In genomic region chr11:2578006-2578933, GRCh38 we compare ENCODE assay signal across 16 cellular contexts.
DNase-seq lines count a peak whose midpoint lies in the region; ATAC-seq, FAIRE-seq and TF ChIP-seq lines count a peak whose summit lies in the region.
"Had no signal": no experiment of that assay in that cellular context is flagged by ENCODE, and none has a peak within 500 bp of the region (broad histone marks: within the 10 kb centered on the region; RNA-seq: fewer than 3 reads in every experiment).

No MANE protein-coding gene starts in this region.

- no peak for ATAC-seq in SK-N-SH treated with all-trans-retinoic acid at 6 μM for 48 hours
- no peak for ATAC-seq in K562
- ATAC-seq in left lobe of liver: no peak
- no peak for ATAC-seq in HG02981 (IDR thresholded peaks at IDR 0.05; ENCODE audit: unreplicated experiment)
- no peak for ATAC-seq in GM21619 (IDR thresholded peaks at IDR 0.05; ENCODE audit: unreplicated experiment)
- ATAC-seq: activated CD4-positive, CD25-positive, alpha-beta regulatory T cell treated with anti-CD3 and anti-CD28 coated beads, Interleukin-2, amount 50 U/mL, for 24 hours; CD8-positive, alpha-beta T cell had no signal

- H3K4me1 ChIP-seq in SK-N-SH (ENCODE audit: control insufficient read depth in 1 of 2, insufficient read depth in 2 of 2, low read depth in 1 of 2, low read length in 1 of 2): peaks cover 0 to 46% of the 10 kb centered on the region in 2 experiments; a peak in 1 of 4 replicates
- peaks cover 0 to 76% of the 10 kb centered on the region in 2 experiments; a peak in 2 of 5 replicates for H3K4me1 ChIP-seq in K562 (replicated peaks in 1 of 2; ENCODE audit: control insufficient read depth in 2 of 2, insufficient read depth in 2 of 2, low read length in 2 of 2)
- no peaks in the 10 kb centered on the region for H3K4me1 ChIP-seq in sigmoid colon

- FAIRE-seq in K562 (lab: Jason Lieb, UNC): no peak

- H2AFZ ChIP-seq in SK-N-SH (ENCODE audit: low read depth) (no peak overlapping the region), K562 (ENCODE audit: low read depth, low read length) (no peak overlapping the region)

- CTCF ChIA-PET in SK-N-SH (lab: Yijun Ruan, JAX) (interaction anchor here (1.4 to 2.7 kb wide), 5 partner anchors 45 to 314 kb away, joined by 3 to 9 read pairs (median 6); partner anchors contain the start of gene CDKN1C), K562 (lab: Yijun Ruan, JAX; ENCODE audit: low intra/inter-chr PET ratio) (no interaction called here)

- H3K79me2 ChIP-seq in SK-N-SH (ENCODE audit: insufficient read depth): no peaks in the 10 kb centered on the region
- no peaks in the 10 kb centered on the region for H3K79me2 ChIP-seq in K562 (ENCODE audit: control insufficient read depth, insufficient read depth, low read length)

- H3K9me3 ChIP-seq in SK-N-SH (no peaks in the 10 kb centered on the region), K562 (replicated peaks; ENCODE audit: control insufficient read depth, insufficient read depth, low read depth, low read length) (no peaks in the 10 kb centered on the region), sigmoid colon (no peaks in the 10 kb centered on the region)

- H3F3A ChIP-seq in SK-N-SH (replicated peaks; ENCODE audit: insufficient read depth): no peaks in the 10 kb centered on the region

- H4K20me1 ChIP-seq in SK-N-SH (ENCODE audit: insufficient read depth) (no peaks in the 10 kb centered on the region), K562 (replicated peaks; ENCODE audit: control insufficient read depth, insufficient read depth, low read length) (peaks cover 10% of the 10 kb centered on the region; the same call in 1 of the 2 replicates)

- H3K4me3 ChIP-seq in SK-N-SH (ENCODE audit: low read depth in 2 of 2, low read length in 1 of 2) (no peak overlapping the region), K562 (no peak overlapping the region), sigmoid colon (no peak overlapping the region)

- WGBS in SK-N-SH (ENCODE audit: low lambda C conversion rate): 56% methylated on average over 5 of the region's 22 CpGs
- 20% methylated on average over 18 of the region's 22 CpGs for WGBS in K562 (ENCODE audit: insufficient coverage, low coverage, missing lambda C conversion rate)
- 85 to 93% methylated on average over 22 of the region's 22 CpGs for WGBS in sigmoid colon, 2 donors

- H3K27ac ChIP-seq in SK-N-SH (ENCODE audit: low read depth in 2 of 2, low read length in 1 of 2) (no peak overlapping the region), K562 (ENCODE audit: extremely low read depth, low read depth, low read length) (no peak overlapping the region), sigmoid colon (no peak overlapping the region)
- H3K27ac ChIP-seq: 22Rv1, brain microvascular endothelial cell had no signal

- H3K27me3 ChIP-seq in SK-N-SH (ENCODE audit: insufficient read depth): no peaks in the 10 kb centered on the region
- peaks cover 4 to 43% of the 10 kb centered on the region in 2 experiments; a peak in 4 of 5 replicates for H3K27me3 ChIP-seq in K562 (ENCODE audit: control insufficient read depth in 2 of 2, insufficient read depth in 2 of 2, low read length in 2 of 2)
- no peaks in the 10 kb centered on the region for H3K27me3 ChIP-seq in sigmoid colon
- H3K27me3 ChIP-seq: brain microvascular endothelial cell had no signal

- BruUV-seq in K562 (replicated peaks; lab: Mats Ljungman, UMichigan): no TSS peak

- no peak for TF ChIP-seq EP300 in SK-N-SH (IDR thresholded peaks at IDR 0.05; ENCODE audit: borderline replicate concordance in 1 of 2, low read depth in 1 of 2, low read length in 1 of 2)
- TF ChIP-seq EP300 in K562 (IDR thresholded peaks at IDR 0.05; ENCODE audit: low read length): no peak
- TF ChIP-seq EP300 in sigmoid colon (IDR thresholded peaks at IDR 0.05): no peak

- H3K36me3 ChIP-seq in SK-N-SH (replicated peaks in 1 of 2; ENCODE audit: control insufficient read depth in 1 of 2, insufficient read depth in 2 of 2, low read length in 1 of 2): no peaks in the 10 kb centered on the region
- H3K36me3 ChIP-seq in K562 (ENCODE audit: control insufficient read depth, insufficient read depth, low read length): no peaks in the 10 kb centered on the region
- H3K36me3 ChIP-seq in sigmoid colon: no peaks in the 10 kb centered on the region
- H3K36me3 ChIP-seq: brain microvascular endothelial cell had no signal

- H3K9me2 ChIP-seq in SK-N-SH: no peaks in the 10 kb centered on the region

- no peak overlapping the region for H3K4me2 ChIP-seq in SK-N-SH
- H3K4me2 ChIP-seq in K562 (ENCODE audit: insufficient read depth, low read length): no peak overlapping the region

- TF ChIP-seq CTCF in SK-N-SH (IDR thresholded peaks at IDR 0.05): no peak
- TF ChIP-seq CTCF in K562 (IDR thresholded peaks at IDR 0.05 in 2 of 3, conservative IDR thresholded peaks at IDR 0.05 in 1 of 3; ENCODE audit: insufficient read depth in 2 of 3, low read depth in 1 of 3, low read length in 3 of 3): no peak
- TF ChIP-seq CTCF in sigmoid colon (IDR thresholded peaks at IDR 0.05): no peak

- no peaks in the 10 kb centered on the region for H3K9me1 ChIP-seq in K562 (ENCODE audit: control insufficient read depth, insufficient read depth, low read length)

- TF ChIP-seq RAD21 in SK-N-SH (IDR thresholded peaks at IDR 0.05; ENCODE audit: low read length) (no peak), K562 (CRISPR knock-in tag; conservative IDR thresholded peaks at IDR 0.05 in 1 of 2, IDR thresholded peaks at IDR 0.05 in 1 of 2) (no peak)

- POLR2A ChIA-PET in SK-N-SH (lab: Yijun Ruan, JAX) (no interaction called here), K562 (lab: Yijun Ruan, JAX) (interaction anchor here (0.8 to 1.0 kb wide), 2 partner anchors 12 to 196 kb away, joined by 3 to 4 read pairs; no protein-coding TSS in a partner anchor)

- intact Hi-C loops in K562 (cut with micrococcal nuclease): no loop called here
- intact Hi-C loops in sigmoid colon (cut with DNase I): loop anchor here (10.0 kb wide), 1 partner anchor 233 kb away; no protein-coding TSS in a partner anchor

- TF ChIP-seq POLR2A in K562 (conservative IDR thresholded peaks at IDR 0.05) (no peak), sigmoid colon (IDR thresholded peaks at IDR 0.05) (no peak)

- in situ Hi-C loops in K562 (cut with MboI): no loop called here

- DNase-seq in SK-N-SH: peak; percentile 17
- DNase-seq in K562 (ENCODE audit: extremely low read depth in 1 of 4, low spot score in 3 of 4): no peak
- DNase-seq in left lobe of liver (ENCODE audit: low spot score): peak; percentile 44
- peak; percentile 60 for DNase-seq in sigmoid colon
- DNase-seq in NOMO-1 (lab: John Stamatoyannopoulos, UW; ENCODE audit: unreplicated experiment in 2 of 2): no peak
- DNase-seq: brain microvascular endothelial cell; effector memory CD4-positive, alpha-beta T cell; immature natural killer cell; NCI-H1092 treated with DMSO at 0.1 percent for 48 hours; NCI-H345 had no signal

- H3K9ac ChIP-seq in SK-N-SH (no peak overlapping the region), K562 (ENCODE audit: insufficient read depth in 1 of 2, low read depth in 2 of 2, low read length in 2 of 2) (no peak overlapping the region)

TF ChIP-seq in SK-N-SH, 30 proteins besides CTCF, POLR2A, EP300 and RAD21 (continues in another document):
- no peak for TF ChIP-seq TEAD4 (IDR thresholded peaks at IDR 0.05; ENCODE audit: borderline replicate concordance, insufficient read depth)
- no peak for TF ChIP-seq RCOR1 (IDR thresholded peaks at IDR 0.05; ENCODE audit: low read length)
- no peak for TF ChIP-seq EZH2phosphoT487 (IDR thresholded peaks at IDR 0.05; ENCODE audit: borderline replicate concordance, low read depth)
- TF ChIP-seq GABPA (IDR thresholded peaks at IDR 0.05; ENCODE audit: low read depth): no peak
- no peak for TF ChIP-seq IRF3 (IDR thresholded peaks at IDR 0.05; ENCODE audit: low read depth, low read length)

TF ChIP-seq in SK-N-SH treated with all-trans-retinoic acid at 6 μM for 48 hours, 23 proteins besides CTCF, POLR2A, EP300 and RAD21 (continues in another document):
- TF ChIP-seq TOX (CRISPR knock-in tag; IDR thresholded peaks at IDR 0.05; ENCODE audit: borderline replicate concordance) (no peak), POU6F1 (CRISPR knock-in tag; IDR thresholded peaks at IDR 0.05; ENCODE audit: borderline replicate concordance, low read depth) (no peak), TCF4 (CRISPR knock-in tag; IDR thresholded peaks at IDR 0.05; ENCODE audit: borderline replicate concordance) (no peak), ZNF8 (CRISPR knock-in tag; IDR thresholded peaks at IDR 0.05) (no peak), ESRRG (CRISPR knock-in tag; IDR thresholded peaks at IDR 0.05) (no peak), ZFP3 (CRISPR knock-in tag; IDR thresholded peaks at IDR 0.05) (no peak)

TF ChIP-seq in K562, 482 proteins besides CTCF, POLR2A, EP300 and RAD21 (continues in another document):
- TF ChIP-seq MAFK (IDR thresholded peaks at IDR 0.05; ENCODE audit: low read length): no peak
- TF ChIP-seq E2F6 (IDR thresholded peaks at IDR 0.05; ENCODE audit: borderline replicate concordance in 1 of 2, extremely low read depth in 1 of 2, insufficient read depth in 1 of 2, insufficient read length in 1 of 2, low read depth in 1 of 2, low read length in 1 of 2, poor library complexity in 1 of 2, severe bottlenecking in 1 of 2): no peak
- no peak for TF ChIP-seq ZFP1 (CRISPR knock-in tag; IDR thresholded peaks at IDR 0.05)
- TF ChIP-seq ESRRA (IDR thresholded peaks at IDR 0.05; ENCODE audit: borderline replicate concordance, low read depth): no peak
- no peak for TF ChIP-seq NUFIP1 (IDR thresholded peaks at IDR 0.05; ENCODE audit: partially characterized antibody)

Comparison
In these comparisons a context has a peak if more than half of its experiments do, and no peak if none do; other contexts are left out.
1. DNase-seq: peak in SK-N-SH (single experiment), left lobe of liver (single experiment) and sigmoid colon (single experiment); none in K562 (0 of 4) and NOMO-1 (0 of 2).
2. Of the 27 proteins assayed by ChIP-seq in both K562 and SK-N-SH: peak only in K562: NFIC; only in SK-N-SH: none; in both: none; in neither: 26.